ENCODE assay signal across 15 cellular contexts in the genomic region with DNA sequence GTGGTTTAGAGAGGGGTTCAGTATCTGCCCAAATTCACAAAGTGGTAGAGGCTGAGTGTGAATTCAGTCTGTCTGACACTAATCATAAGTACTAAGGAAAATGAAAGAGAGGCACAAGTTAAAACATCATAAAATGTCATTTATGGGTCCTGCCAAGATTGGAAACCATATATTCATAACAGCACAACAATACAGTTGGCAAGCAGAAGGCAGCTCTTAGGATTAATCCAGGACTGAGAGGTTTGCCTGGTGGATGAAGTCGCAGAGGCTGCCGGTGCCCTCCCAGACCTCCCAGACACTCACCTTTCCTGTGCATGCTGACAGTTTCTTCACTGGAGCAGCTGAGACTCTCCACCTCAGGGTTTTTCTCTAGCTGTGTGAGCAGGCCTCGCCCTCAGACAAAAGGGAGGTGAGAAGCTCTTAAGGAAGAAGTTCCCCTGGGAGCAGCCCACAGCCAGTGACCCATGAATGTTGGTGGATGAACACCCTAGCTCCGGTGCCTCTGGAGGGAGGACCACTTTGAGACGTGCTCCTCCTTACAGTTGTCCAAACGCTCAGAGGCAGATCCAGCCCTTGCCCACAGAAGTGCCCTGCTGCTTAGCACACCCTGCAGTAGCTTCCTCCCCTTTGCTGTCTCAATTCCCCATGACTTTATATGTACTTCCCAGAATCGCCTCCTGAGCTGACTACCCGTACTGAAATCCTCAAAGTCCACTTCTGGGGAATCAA. TPM values are rescaled to one million over a fixed set of nuclear protein-coding genes. Genes with fewer than 3 reads are reported as not detected.
DNase-seq lines count a peak whose midpoint lies in the region; ATAC-seq and TF ChIP-seq lines count a peak whose summit lies in the region.
"Had no signal": no experiment of that assay in that cellular context is flagged by ENCODE, and none has a peak within 500 bp of the region (broad histone marks: within the 10 kb centered on the region; RNA-seq: fewer than 3 reads in every experiment).

No MANE protein-coding gene starts in this region.

- H3K4me3 Mint-ChIP-seq in activated T-cell treated with anti-CD3 and anti-CD28 coated beads, Interleukin-2, amount 50 U/mL, for 24 hours, result no peak overlapping the region
- H3K4me3 Mint-ChIP-seq in memory B cell (no peak overlapping the region), type B pancreatic cell (no peak overlapping the region)
- H3K4me3 Mint-ChIP-seq: T-helper 1 cell treated with Interleukin-12 subunit alpha and Interleukin-12 subunit beta and Interleukin-4 antibody, amounts not matched to agents 30 μg/mL and 1 μg/mL, for 36 hours had no signal

- peak overlapping the region; percentile 51 to 71 for H3K27ac ChIP-seq in ascending aorta
- H3K27ac ChIP-seq: gastrocnemius medialis had no signal

- no peaks in the 10 kb centered on the region for H3K9me3 Mint-ChIP-seq in activated T-cell treated with anti-CD3 and anti-CD28 coated beads, Interleukin-2, amount 50 U/mL, for 24 hours
- H3K9me3 Mint-ChIP-seq in memory B cell (no peaks in the 10 kb centered on the region), type B pancreatic cell (peaks cover 4% of the 10 kb centered on the region)
- H3K9me3 Mint-ChIP-seq: T-helper 1 cell treated with Interleukin-12 subunit alpha and Interleukin-12 subunit beta and Interleukin-4 antibody, amounts not matched to agents 30 μg/mL and 1 μg/mL, for 36 hours had no signal

- H3K4me1 ChIP-seq in ascending aorta, result peaks cover 0 to 29% of the 10 kb centered on the region in 2 donors

- no peaks in the 10 kb centered on the region for H3K9me3 ChIP-seq in ascending aorta
- H3K9me3 ChIP-seq: gastrocnemius medialis had no signal

- H3K27me3 ChIP-seq in ascending aorta, result no peaks in the 10 kb centered on the region
- H3K27me3 ChIP-seq: gastrocnemius medialis had no signal

- TF ChIP-seq CTCF in ascending aorta (IDR thresholded peaks at IDR 0.05), result no peak
- no peak for TF ChIP-seq CTCF in type B pancreatic cell (conservative IDR thresholded peaks at IDR 0.05)

- peak overlapping the region; percentile 45 for H3K27ac Mint-ChIP-seq in activated T-cell treated with anti-CD3 and anti-CD28 coated beads, Interleukin-2, amount 50 U/mL, for 24 hours
- H3K27ac Mint-ChIP-seq in memory B cell (peak overlapping the region; percentile 64), type B pancreatic cell (peak overlapping the region; percentile 0)
- H3K27ac Mint-ChIP-seq: T-helper 1 cell treated with Interleukin-12 subunit alpha and Interleukin-12 subunit beta and Interleukin-4 antibody, amounts not matched to agents 30 μg/mL and 1 μg/mL, for 36 hours had no signal

- H3K4me1 Mint-ChIP-seq in activated T-cell treated with anti-CD3 and anti-CD28 coated beads, Interleukin-2, amount 50 U/mL, for 24 hours (ENCODE audit: low read depth), result peaks cover 75% of the 10 kb centered on the region
- H3K4me1 Mint-ChIP-seq in memory B cell, result peaks cover 39% of the 10 kb centered on the region
- H3K4me1 Mint-ChIP-seq in type B pancreatic cell (ENCODE audit: unreplicated experiment), result peaks cover 31% of the 10 kb centered on the region

- no peaks in the 10 kb centered on the region for H3K36me3 ChIP-seq in ascending aorta
- H3K36me3 ChIP-seq: gastrocnemius medialis had no signal

- peak overlapping the region in 1 of 2 donors; percentile 10 for H3K4me3 ChIP-seq in ascending aorta
- H3K4me3 ChIP-seq: gastrocnemius medialis had no signal

- H3K27me3 Mint-ChIP-seq in activated T-cell treated with anti-CD3 and anti-CD28 coated beads, Interleukin-2, amount 50 U/mL, for 24 hours, result no peaks in the 10 kb centered on the region
- H3K27me3 Mint-ChIP-seq in memory B cell, result no peaks in the 10 kb centered on the region
- no peaks in the 10 kb centered on the region for H3K27me3 Mint-ChIP-seq in type B pancreatic cell

- no peak for DNase-seq in activated T-cell treated with anti-CD3 and anti-CD28 coated beads, Interleukin-2, amount 50 U/mL, for 24 hours
- no peak for DNase-seq in activated T-cell treated with anti-CD3 and anti-CD28 coated beads for 4 hours
- no peak for DNase-seq in ascending aorta (ENCODE audit: low spot score in 2 of 2)
- DNase-seq in memory B cell (ENCODE audit: low spot score in 2 of 2), result no peak
- DNase-seq in type B pancreatic cell (ENCODE audit: extremely low spot score, unreplicated experiment), result no peak
- no peak for DNase-seq in NCI-H526 (lab: John Stamatoyannopoulos, UW)
- no peak for DNase-seq in foreskin melanocyte
- no peak for DNase-seq in GM03348 (ENCODE audit: low spot score)
- DNase-seq: effector CD4-positive, alpha-beta T cell; gastrocnemius medialis; Karpas-422; NCI-H2081 treated with DMSO at 0.1 percent for 48 hours; stimulated activated CD4-positive, alpha-beta T cell treated with anti-CD3 and anti-CD28 coated beads, Interleukin-4, amount 100 ng/mL, for 24 hours had no signal

- no peak for ATAC-seq in memory B cell (ENCODE audit: low read depth)
- ATAC-seq: gastrocnemius medialis, left lobe of liver had no signal

- intact Hi-C loops in ascending aorta (cut with DNase I), result loop anchor here (2.0 kb wide), 1 partner anchor 27 kb away; no protein-coding TSS in a partner anchor

- peaks cover 55% of the 10 kb centered on the region for H3K36me3 Mint-ChIP-seq in activated T-cell treated with anti-CD3 and anti-CD28 coated beads, Interleukin-2, amount 50 U/mL, for 24 hours (ENCODE audit: low read depth)
- H3K36me3 Mint-ChIP-seq in memory B cell (peaks cover 14% of the 10 kb centered on the region), type B pancreatic cell (peaks cover 24% of the 10 kb centered on the region)

RNA-seq across cellular contexts. Expression of gene MAML2, which starts 43.7 kb away (rescaled TPM):
- total RNA-seq in ascending aorta (13.2 TPM), type B pancreatic cell (ENCODE audit: low replicate concordance) (20.8 and 33.6 TPM in 2 replicates)

Comparison
In these comparisons a context has a peak if more than half of its experiments do, and no peak if none do; other contexts are left out.
1. H3K27ac Mint-ChIP-seq: peak in every context shown above with its lines; median percentile 64 in memory B cell; 45 in activated T-cell treated with anti-CD3 and anti-CD28 coated beads, Interleukin-2, amount 50 U/mL, for 24 hours; 0 in type B pancreatic cell.